ENCODE assay signal across 26 cellular contexts in the genomic region with DNA sequence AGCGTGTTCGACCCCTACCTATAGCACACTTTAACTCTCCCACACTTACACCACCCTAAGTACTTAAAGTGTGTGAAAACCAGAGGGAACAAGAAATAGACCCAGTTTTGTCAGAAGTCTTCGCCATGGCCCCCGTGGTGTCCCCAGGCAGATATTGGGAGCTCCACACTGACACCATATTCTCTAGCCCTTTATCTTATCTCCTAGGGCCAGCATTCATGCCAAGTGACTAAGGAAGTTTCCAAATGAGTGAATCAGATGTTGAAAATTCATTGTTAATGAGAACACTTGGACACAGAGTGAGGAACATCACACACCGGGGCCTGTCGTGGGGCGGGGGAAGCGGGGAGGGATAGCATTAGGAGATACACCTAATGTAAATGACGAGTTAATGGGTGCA. TPM values are rescaled to one million over a fixed set of nuclear protein-coding genes. Genes with fewer than 3 reads are reported as not detected.
A peak's percentile ranks its signal among the peaks of the same experiment; 100 is the strongest.
DNase-seq lines count a peak whose midpoint lies in the region; ATAC-seq, FAIRE-seq and TF ChIP-seq lines count a peak whose summit lies in the region.
"Had no signal": no experiment of that assay in that cellular context is flagged by ENCODE, and none has a peak within 500 bp of the region (broad histone marks: within the 10 kb centered on the region; RNA-seq: fewer than 3 reads in every experiment).

No MANE protein-coding gene starts in this region.

- H3K36me3 ChIP-seq in bronchial epithelial cell (ENCODE audit: control insufficient read depth, insufficient read depth, low read length) (no peaks in the 10 kb centered on the region), heart left ventricle (no peaks in the 10 kb centered on the region)
- H3K36me3 ChIP-seq: Peyer's patch, right lobe of liver, SJCRH30 had no signal

- TF ChIP-seq CTCF in bronchial epithelial cell (IDR thresholded peaks at IDR 0.05; ENCODE audit: insufficient read depth, low read length, severe bottlenecking) (no peak), heart left ventricle (IDR thresholded peaks at IDR 0.05) (no peak)

- TF ChIP-seq POLR2A in GM12892 (IDR thresholded peaks at IDR 0.05; ENCODE audit: low read depth, low read length) (no peak), heart left ventricle (IDR thresholded peaks at IDR 0.05) (no peak)

- H3K27me3 ChIP-seq in bronchial epithelial cell (ENCODE audit: control insufficient read depth, insufficient read depth, low read length) (no peaks in the 10 kb centered on the region), heart left ventricle (no peaks in the 10 kb centered on the region)
- H3K27me3 ChIP-seq: hepatocyte, Peyer's patch, right lobe of liver, SJCRH30 had no signal

- H3K9me3 ChIP-seq in heart left ventricle = no peaks in the 10 kb centered on the region
- H3K9me3 ChIP-seq: mucosa of descending colon, Peyer's patch, right lobe of liver, SJCRH30 had no signal

- H3K4me3 ChIP-seq in bronchial epithelial cell (ENCODE audit: low read depth, low read length) = no peak overlapping the region
- no peak overlapping the region for H3K4me3 ChIP-seq in heart left ventricle
- H3K4me3 ChIP-seq: GM23338, hepatocyte, mucosa of descending colon, Peyer's patch, right lobe of liver, SJCRH30 had no signal

- FAIRE-seq in GM12892 (lab: Jason Lieb, UNC) = peak; percentile 24
- no peak for FAIRE-seq in bronchial epithelial cell (lab: Jason Lieb, UNC)
- FAIRE-seq: D721Med had no signal

- peaks cover 0 to 18% (median under 1%) of the 10 kb centered on the region in 12 donors for H3K4me1 ChIP-seq in heart left ventricle
- H3K4me1 ChIP-seq: Peyer's patch, right lobe of liver had no signal

- 66 to 78% (median 74%) methylated on average over 9 of the region's 9 CpGs for WGBS in heart left ventricle, 4 donors

- intact Hi-C loops in heart left ventricle (cut with DNase I) = loop anchor here in 1 of 10 donors (10.0 kb wide), 1 partner anchor 124 kb away; no protein-coding TSS in a partner anchor

- no peak overlapping the region for H3K27ac ChIP-seq in heart left ventricle
- H3K27ac ChIP-seq: epithelial cell of prostate, hepatocyte, Peyer's patch, right lobe of liver, SJCRH30, VCaP had no signal

- no peak for DNase-seq in GM12892 (ENCODE audit: insufficient read length)
- peak; percentile 69 for DNase-seq in RPMI7951 (ENCODE audit: low read depth)
- peak; percentile 28 for DNase-seq in bronchial epithelial cell (ENCODE audit: low read depth)
- peak; percentile 72 for DNase-seq in kidney tubule cell (ENCODE audit: low spot score)
- DNase-seq in middle frontal gyrus (ENCODE audit: extremely low spot score, low spot score) = no peak
- DNase-seq in NCI-H748 (lab: John Stamatoyannopoulos, UW; ENCODE audit: unreplicated experiment) = no peak
- no peak for DNase-seq in activated naive CD4-positive, alpha-beta T cell treated with Interleukin-2 at 50 U/mL for 16 hours
- no peak for DNase-seq in heart left ventricle
- DNase-seq: activated CD4-positive, alpha-beta T cell treated with anti-CD3 and anti-CD28 coated beads, Interleukin-2, amount 10 ng/mL, durations not matched to agents 24 days and 14 days; activated naive CD4-positive, alpha-beta T cell treated with anti-CD3 and anti-CD28 coated beads, Interleukin-2, amount 10 ng/mL, durations not matched to agents 7 days and 5 days; foreskin melanocyte; mucosa of descending colon; NCI-H1417; NCI-H2081 treated with DMSO at 0.1 percent for 48 hours; NCI-H510A; Peyer's patch; right lobe of liver; SJCRH30; stimulated activated naive CD4-positive, alpha-beta T cell treated with Interleukin-2 at 50 U/mL for 16 hours had no signal

- no peak for ATAC-seq in heart left ventricle
- ATAC-seq: GM23338, mucosa of descending colon, right lobe of liver had no signal

RNA-seq across cellular contexts. Expression of a gene that starts 31.8 kb away (rescaled TPM):
- 125 TPM for polyA plus RNA-seq in GM12892 (2012; ENCODE audit: missing spikeins)
- total RNA-seq in RPMI7951 (2014; rRNA removed; shearing (Covaris generic)) = 17.1 and 32.9 TPM in 2 replicates
- total RNA-seq in bronchial epithelial cell = 7.6 and 14.6 TPM in 2 replicates
- total RNA-seq in heart left ventricle = 10 to 100 TPM in 2 of 9 donors, 1 to 10 TPM in 7; 1.5 to 24.8 (median 4.3) TPM
- 1 to 10 TPM in 1 of 2 donors, under 1 TPM in 1; 0.55 to 1.1 TPM for polyA plus RNA-seq in heart left ventricle
- total RNA-seq: activated CD4-positive, alpha-beta T cell treated with anti-CD3 and anti-CD28 coated beads, Interleukin-2, amount 10 ng/mL, durations not matched to agents 24 days and 14 days; T-helper 1 cell treated with Interleukin-12 subunit alpha and Interleukin-12 subunit beta and Interleukin-4 antibody, amounts not matched to agents 30 ng/mL and 1 ng/mL, for 36 hours had no signal
- polyA plus RNA-seq: IgD-negative memory B cell had no signal

Comparison
In these comparisons a context has a peak if more than half of its experiments do, and no peak if none do; other contexts are left out.
1. DNase-seq: peak in RPMI7951 (single experiment), bronchial epithelial cell (single experiment) and kidney tubule cell (single experiment); none in GM12892 (single experiment), middle frontal gyrus (single experiment), NCI-H748 (single experiment), activated naive CD4-positive, alpha-beta T cell treated with Interleukin-2 at 50 U/mL for 16 hours (single experiment) and heart left ventricle (0 of 5).